ENCODE assay signal across 8 cellular contexts in genomic region chr1:226656201-226656600, GRCh38.
DNase-seq lines count a peak whose midpoint lies in the region; ATAC-seq and TF ChIP-seq lines count a peak whose summit lies in the region.

No MANE protein-coding gene starts in this region.

- no peaks in the 10 kb centered on the region for H3K36me3 ChIP-seq in mesenchymal stem cell (ENCODE audit: control insufficient read depth in 1 of 2, insufficient read depth in 2 of 2, low read depth in 1 of 2, low read length in 2 of 2)

- intact Hi-C loops in CD4-positive, alpha-beta T cell (cut with DNase I, micrococcal nuclease): loop anchor here in 1 of 2 experiments (1.0 kb wide), 2 partner anchors 21 to 34 kb away; no protein-coding TSS in a partner anchor

- H2BK12ac ChIP-seq in mesenchymal stem cell (ENCODE audit: low read length in 2 of 2): no peak overlapping the region

- 76% methylated on average over 4 of the region's 4 CpGs for WGBS in mesenchymal stem cell

- H3K4me1 ChIP-seq in mesenchymal stem cell (ENCODE audit: control insufficient read depth, insufficient read depth, low read depth, low read length): peaks cover 41% of the 10 kb centered on the region

- H3K18ac ChIP-seq in mesenchymal stem cell (ENCODE audit: low read depth in 1 of 2, low read length in 2 of 2): peak overlapping the region in 1 of 2 experiments; percentile 0

- no peak overlapping the region for H3K23ac ChIP-seq in mesenchymal stem cell (ENCODE audit: low read length in 2 of 2)

- H3K27ac Mint-ChIP-seq in CD4-positive, alpha-beta T cell: no peak overlapping the region
- no peak overlapping the region for H3K27ac Mint-ChIP-seq in activated T-helper 17 cell treated with anti-CD3 and anti-CD28 coated beads, Interleukin-2, amount 50 U/mL, for 72 hours

- peak; percentile 1 for ATAC-seq in CD4-positive, alpha-beta T cell (ENCODE audit: poor library complexity)
- ATAC-seq in activated T-helper 17 cell treated with anti-CD3 and anti-CD28 coated beads, Interleukin-2, amount 50 U/mL, for 72 hours (replicated peaks): no peak
- ATAC-seq in left lobe of liver: no peak

- H3K4ac ChIP-seq in mesenchymal stem cell (ENCODE audit: low read depth in 1 of 2, low read length in 2 of 2): no peak overlapping the region

- no peak overlapping the region for H4K91ac ChIP-seq in mesenchymal stem cell (ENCODE audit: low read length)

- TF ChIP-seq EP300 in Ishikawa (IDR thresholded peaks at IDR 0.05; ENCODE audit: borderline replicate concordance): no peak

- H3K27me3 Mint-ChIP-seq in CD4-positive, alpha-beta T cell: no peaks in the 10 kb centered on the region
- H3K27me3 Mint-ChIP-seq in activated T-helper 17 cell treated with anti-CD3 and anti-CD28 coated beads, Interleukin-2, amount 50 U/mL, for 72 hours: no peaks in the 10 kb centered on the region

- H3K9me3 ChIP-seq in CD4-positive, alpha-beta T cell (ENCODE audit: control insufficient read depth, low read length): no peaks in the 10 kb centered on the region
- H3K9me3 ChIP-seq in mesenchymal stem cell (ENCODE audit: control insufficient read depth, low read length): no peaks in the 10 kb centered on the region

- CTCF ChIA-PET in CD4-positive, alpha-beta T cell (lab: Charles Lee): interaction anchor here (1.2 to 2.7 kb wide), 2 partner anchors 21 to 23 kb away, joined by 4 to 7 read pairs; no protein-coding TSS in a partner anchor

- H2BK5ac ChIP-seq in mesenchymal stem cell (ENCODE audit: low read depth, low read length, poor library complexity, severe bottlenecking): no peak overlapping the region

- H3K4me1 Mint-ChIP-seq in CD4-positive, alpha-beta T cell (ENCODE audit: low read depth): no peaks in the 10 kb centered on the region
- H3K4me1 Mint-ChIP-seq in activated T-helper 17 cell treated with anti-CD3 and anti-CD28 coated beads, Interleukin-2, amount 50 U/mL, for 72 hours: peaks cover 47% of the 10 kb centered on the region

- no peak overlapping the region for H3K14ac ChIP-seq in mesenchymal stem cell (ENCODE audit: low read length in 2 of 2)

- no peak for TF ChIP-seq CTCF in CD4-positive, alpha-beta T cell (IDR thresholded peaks at IDR 0.05)

- peak overlapping the region; percentile 30 for H2AK5ac ChIP-seq in mesenchymal stem cell (ENCODE audit: low read length, severe bottlenecking)

- H2AFZ ChIP-seq in mesenchymal stem cell (ENCODE audit: low read depth, low read length): no peak overlapping the region

- POLR2A ChIA-PET in CD4-positive, alpha-beta T cell (lab: Charles Lee): interaction anchor here (1.1 to 2.2 kb wide), 7 partner anchors 12 to 77 kb away, joined by 3 to 8 read pairs (median 4); no protein-coding TSS in a partner anchor

- H2BK120ac ChIP-seq in mesenchymal stem cell (ENCODE audit: low read depth, low read length): no peak overlapping the region

- H3K9ac ChIP-seq in mesenchymal stem cell (ENCODE audit: low read length): peak overlapping the region; percentile 61

- peak overlapping the region; percentile 79 for H3K4me3 Mint-ChIP-seq in CD4-positive, alpha-beta T cell
- H3K4me3 Mint-ChIP-seq in activated T-helper 17 cell treated with anti-CD3 and anti-CD28 coated beads, Interleukin-2, amount 50 U/mL, for 72 hours: peak overlapping the region; percentile 92

- H3K36me3 Mint-ChIP-seq in CD4-positive, alpha-beta T cell (ENCODE audit: low read depth): peaks cover 53% of the 10 kb centered on the region
- H3K36me3 Mint-ChIP-seq in activated T-helper 17 cell treated with anti-CD3 and anti-CD28 coated beads, Interleukin-2, amount 50 U/mL, for 72 hours (ENCODE audit: low read depth): peaks cover 19% of the 10 kb centered on the region

- no peak for TF ChIP-seq RAD21 in Ishikawa (IDR thresholded peaks at IDR 0.05; ENCODE audit: low read depth)

- H4K8ac ChIP-seq in mesenchymal stem cell (ENCODE audit: low read length): no peak overlapping the region

- H3K4me2 ChIP-seq in mesenchymal stem cell (ENCODE audit: low read length, poor library complexity, severe bottlenecking): no peak overlapping the region

- H3K79me1 ChIP-seq in mesenchymal stem cell (replicated peaks; ENCODE audit: low read length, poor library complexity, severe bottlenecking): peaks cover 30% of the 10 kb centered on the region

- no peak overlapping the region for H3K27ac ChIP-seq in CD4-positive, alpha-beta T cell (ENCODE audit: low read depth, low read length)
- no peak overlapping the region for H3K27ac ChIP-seq in mesenchymal stem cell (ENCODE audit: low read length, poor library complexity, severe bottlenecking)

- DNase-seq in CD4-positive, alpha-beta T cell: no peak
- DNase-seq in mesenchymal stem cell (no peak), putamen (ENCODE audit: low spot score) (no peak), hypothalamus (lab: John Stamatoyannopoulos, UW) (no peak), Kasumi-1 (lab: John Stamatoyannopoulos, UW) (no peak), left lobe of liver (ENCODE audit: low spot score) (no peak)

- no peaks in the 10 kb centered on the region for H3K27me3 ChIP-seq in CD4-positive, alpha-beta T cell (ENCODE audit: control insufficient read depth, insufficient read depth, low read length)
- no peaks in the 10 kb centered on the region for H3K27me3 ChIP-seq in mesenchymal stem cell (ENCODE audit: control insufficient read depth in 1 of 2, insufficient read depth in 1 of 2, low read length in 2 of 2)

- H2BK15ac ChIP-seq in mesenchymal stem cell (ENCODE audit: low read depth, poor library complexity, severe bottlenecking): no peak overlapping the region

- no peaks in the 10 kb centered on the region for H3K9me3 Mint-ChIP-seq in CD4-positive, alpha-beta T cell
- no peaks in the 10 kb centered on the region for H3K9me3 Mint-ChIP-seq in activated T-helper 17 cell treated with anti-CD3 and anti-CD28 coated beads, Interleukin-2, amount 50 U/mL, for 72 hours

- peak overlapping the region in 1 of 2 experiments; percentile 47 for H3K4me3 ChIP-seq in mesenchymal stem cell (ENCODE audit: insufficient read depth in 1 of 2, low read depth in 1 of 2, low read length in 2 of 2)

TF ChIP-seq in Ishikawa, 13 proteins besides CTCF, POLR2A, EP300 and RAD21:
- TF ChIP-seq TCF12 (IDR thresholded peaks at IDR 0.05; ENCODE audit: low read depth): peak; percentile 12
- TF ChIP-seq YY1 (IDR thresholded peaks at IDR 0.05; ENCODE audit: low read depth): no peak
